Comparison of ENCODE assay signal across 2 cellular contexts in genomic region chr14:104791425-104791824, GRCh38.
TF ChIP-seq lines count a peak whose summit lies in the region.

No MANE protein-coding gene starts in this region.

TF ChIP-seq in liver, 16 proteins besides CTCF, POLR2A, EP300 and RAD21:
- TF ChIP-seq TAF1 (conservative IDR thresholded peaks at IDR 0.05) (no peak), EGR1 (IDR thresholded peaks at IDR 0.05; ENCODE audit: low read depth in 2 of 2) (no peak), SP1 (IDR thresholded peaks at IDR 0.05) (no peak), FOXA1 (IDR thresholded peaks at IDR 0.05) (no peak), HNF4G (IDR thresholded peaks at IDR 0.05) (no peak), FOXA2 (IDR thresholded peaks at IDR 0.05) (no peak), HNF4A (conservative IDR thresholded peaks at IDR 0.05) (no peak), GABPA (IDR thresholded peaks at IDR 0.05 in 1 of 2, conservative IDR thresholded peaks at IDR 0.05 in 1 of 2) (no peak), JUND (IDR thresholded peaks at IDR 0.05) (no peak), ATF3 (IDR thresholded peaks at IDR 0.05) (no peak), MAX (IDR thresholded peaks at IDR 0.05) (no peak), RXRA (IDR thresholded peaks at IDR 0.05) (no peak)

TF ChIP-seq in HepG2, 621 proteins besides CTCF, POLR2A, EP300 and RAD21:
- TF ChIP-seq ZNF644 (CRISPR knock-in tag; IDR thresholded peaks at IDR 0.05; ENCODE audit: low read depth) (no peak), MAZ (IDR thresholded peaks at IDR 0.05; ENCODE audit: borderline replicate concordance, low read depth, low read length) (no peak), MAZ (CRISPR knock-in tag; IDR thresholded peaks at IDR 0.05; ENCODE audit: low read depth) (no peak), ISL2 (CRISPR knock-in tag; IDR thresholded peaks at IDR 0.05) (no peak), POLR2AphosphoS2 (IDR thresholded peaks at IDR 0.05; ENCODE audit: low read depth, low read length) (no peak), KDM2A (CRISPR knock-in tag; IDR thresholded peaks at IDR 0.05; ENCODE audit: borderline replicate concordance, low read depth) (no peak), ZNF781 (CRISPR knock-in tag; IDR thresholded peaks at IDR 0.05; ENCODE audit: borderline replicate concordance, not compliant biosample characterization) (no peak), ZMYM2 (CRISPR knock-in tag; IDR thresholded peaks at IDR 0.05) (no peak), DNMT1 (CRISPR knock-in tag; IDR thresholded peaks at IDR 0.05) (no peak)
